Comparison of ENCODE assay signal across 17 cellular contexts in genomic region chr9:121751686-121752445, GRCh38.
DNase-seq lines count a peak whose midpoint lies in the region; ATAC-seq and TF ChIP-seq lines count a peak whose summit lies in the region.
"Had no signal": no experiment of that assay in that cellular context is flagged by ENCODE, and none has a peak within 500 bp of the region (broad histone marks: within the 10 kb centered on the region; RNA-seq: fewer than 3 reads in every experiment).

No MANE protein-coding gene starts in this region.

- CTCF ChIA-PET in activated CD4-positive, alpha-beta memory T cell treated with anti-CD3 and anti-CD28 coated beads, Interleukin-2, amount 10 ng/mL, durations not matched to agents 7 days and 5 days (lab: Charles Lee): interaction anchor here (1.2 kb wide), 1 partner anchor 64 kb away, joined by 3 read pairs; no protein-coding TSS in a partner anchor

- no peaks in the 10 kb centered on the region for H3K9me3 ChIP-seq in sigmoid colon

- TF ChIP-seq EP300 in sigmoid colon (IDR thresholded peaks at IDR 0.05): no peak

- H3K9me3 Mint-ChIP-seq in activated CD4-positive, alpha-beta memory T cell treated with anti-CD3 and anti-CD28 coated beads, Interleukin-2, amount 10 ng/mL, durations not matched to agents 7 days and 5 days: no peaks in the 10 kb centered on the region
- H3K9me3 Mint-ChIP-seq: effector memory CD8-positive, alpha-beta T cell had no signal

- no peak overlapping the region for H3K4me3 Mint-ChIP-seq in activated CD4-positive, alpha-beta memory T cell treated with anti-CD3 and anti-CD28 coated beads, Interleukin-2, amount 10 ng/mL, durations not matched to agents 7 days and 5 days
- H3K4me3 Mint-ChIP-seq: effector memory CD8-positive, alpha-beta T cell had no signal

- DNase-seq in EH (ENCODE audit: low read depth): peak; percentile 81
- DNase-seq in caudate nucleus (lab: John Stamatoyannopoulos, UW): no peak
- no peak for DNase-seq in sigmoid colon
- no peak for DNase-seq in DMS114 treated with DMSO at 0.1 percent for 48 hours (lab: John Stamatoyannopoulos, UW; ENCODE audit: unreplicated experiment)
- no peak for DNase-seq in activated CD4-positive, alpha-beta memory T cell treated with anti-CD3 and anti-CD28 coated beads, Interleukin-2, amount 10 ng/mL, durations not matched to agents 7 days and 5 days
- DNase-seq: activated effector memory CD4-positive, alpha-beta T cell treated with Interleukin-2 at 50 U/mL for 16 hours; effector memory CD8-positive, alpha-beta T cell; foreskin keratinocyte; NCI-H1436 treated with DMSO at 0.1 percent for 48 hours; NCI-H524 treated with DMSO at 0.1 percent for 48 hours; PC-9; stimulated activated CD4-positive, alpha-beta T cell treated with anti-CD3 and anti-CD28 coated beads, Interleukin-2, amount 100 ng/mL, for 48 hours; SW 1271 had no signal

- H3K4me1 Mint-ChIP-seq in activated CD4-positive, alpha-beta memory T cell treated with anti-CD3 and anti-CD28 coated beads, Interleukin-2, amount 10 ng/mL, durations not matched to agents 7 days and 5 days: peaks cover 9% of the 10 kb centered on the region

- no peak overlapping the region for H3K4me3 ChIP-seq in sigmoid colon
- H3K4me3 ChIP-seq: PC-9 had no signal

- no peak overlapping the region for H3K27ac Mint-ChIP-seq in activated CD4-positive, alpha-beta memory T cell treated with anti-CD3 and anti-CD28 coated beads, Interleukin-2, amount 10 ng/mL, durations not matched to agents 7 days and 5 days

- TF ChIP-seq POLR2A in sigmoid colon (IDR thresholded peaks at IDR 0.05): no peak

- no peaks in the 10 kb centered on the region for H3K27me3 Mint-ChIP-seq in activated CD4-positive, alpha-beta memory T cell treated with anti-CD3 and anti-CD28 coated beads, Interleukin-2, amount 10 ng/mL, durations not matched to agents 7 days and 5 days
- H3K27me3 Mint-ChIP-seq: effector memory CD8-positive, alpha-beta T cell had no signal

- 84% methylated on average over 13 of the region's 13 CpGs for WGBS in sigmoid colon, 2 donors

- H3K36me3 Mint-ChIP-seq in activated CD4-positive, alpha-beta memory T cell treated with anti-CD3 and anti-CD28 coated beads, Interleukin-2, amount 10 ng/mL, durations not matched to agents 7 days and 5 days (ENCODE audit: low read depth): no peaks in the 10 kb centered on the region

- POLR2A ChIA-PET in activated CD4-positive, alpha-beta memory T cell treated with anti-CD3 and anti-CD28 coated beads, Interleukin-2, amount 10 ng/mL, durations not matched to agents 7 days and 5 days (lab: Charles Lee): no interaction called here

- H3K4me1 ChIP-seq in sigmoid colon: peaks cover 0 to 99% (median 98%) of the 10 kb centered on the region in 4 donors

- no peaks in the 10 kb centered on the region for H3K36me3 ChIP-seq in sigmoid colon

- H3K27me3 ChIP-seq in layer of hippocampus (ENCODE audit: control insufficient read depth, insufficient read depth, low read length) (no peaks in the 10 kb centered on the region), sigmoid colon (no peaks in the 10 kb centered on the region)
- H3K27me3 ChIP-seq: foreskin keratinocyte had no signal

- intact Hi-C loops in sigmoid colon (cut with DNase I): no loop called here

- ATAC-seq in GM18498 (IDR thresholded peaks at IDR 0.05; ENCODE audit: unreplicated experiment) (no peak), HG03521 (IDR thresholded peaks at IDR 0.05; ENCODE audit: unreplicated experiment) (no peak)
- ATAC-seq: effector memory CD8-positive, alpha-beta T cell; foreskin keratinocyte had no signal

- TF ChIP-seq CTCF in sigmoid colon (IDR thresholded peaks at IDR 0.05): no peak

- H3K27ac ChIP-seq in caudate nucleus (ENCODE audit: low read depth, low read length) (peak overlapping the region; percentile 93), layer of hippocampus (ENCODE audit: low read depth, low read length) (peak overlapping the region; percentile 93), sigmoid colon (peak overlapping the region; percentile 79 to 94 (median 90))
- H3K27ac ChIP-seq: foreskin keratinocyte, PC-9, VCaP had no signal
